Comparison of ENCODE assay signal across 1 cellular context in genomic region chr10:28468707-28469483, GRCh38.
TF ChIP-seq lines count a peak whose summit lies in the region.

No MANE protein-coding gene starts in this region.

TF ChIP-seq in HepG2, 621 proteins besides CTCF, POLR2A, EP300 and RAD21 (continued from another document):
- TF ChIP-seq ATAD3A (CRISPR knock-in tag; IDR thresholded peaks at IDR 0.05) = no peak
- no peak for TF ChIP-seq RAD51 (IDR thresholded peaks at IDR 0.05; ENCODE audit: borderline replicate concordance)
- TF ChIP-seq, protein P1, sequence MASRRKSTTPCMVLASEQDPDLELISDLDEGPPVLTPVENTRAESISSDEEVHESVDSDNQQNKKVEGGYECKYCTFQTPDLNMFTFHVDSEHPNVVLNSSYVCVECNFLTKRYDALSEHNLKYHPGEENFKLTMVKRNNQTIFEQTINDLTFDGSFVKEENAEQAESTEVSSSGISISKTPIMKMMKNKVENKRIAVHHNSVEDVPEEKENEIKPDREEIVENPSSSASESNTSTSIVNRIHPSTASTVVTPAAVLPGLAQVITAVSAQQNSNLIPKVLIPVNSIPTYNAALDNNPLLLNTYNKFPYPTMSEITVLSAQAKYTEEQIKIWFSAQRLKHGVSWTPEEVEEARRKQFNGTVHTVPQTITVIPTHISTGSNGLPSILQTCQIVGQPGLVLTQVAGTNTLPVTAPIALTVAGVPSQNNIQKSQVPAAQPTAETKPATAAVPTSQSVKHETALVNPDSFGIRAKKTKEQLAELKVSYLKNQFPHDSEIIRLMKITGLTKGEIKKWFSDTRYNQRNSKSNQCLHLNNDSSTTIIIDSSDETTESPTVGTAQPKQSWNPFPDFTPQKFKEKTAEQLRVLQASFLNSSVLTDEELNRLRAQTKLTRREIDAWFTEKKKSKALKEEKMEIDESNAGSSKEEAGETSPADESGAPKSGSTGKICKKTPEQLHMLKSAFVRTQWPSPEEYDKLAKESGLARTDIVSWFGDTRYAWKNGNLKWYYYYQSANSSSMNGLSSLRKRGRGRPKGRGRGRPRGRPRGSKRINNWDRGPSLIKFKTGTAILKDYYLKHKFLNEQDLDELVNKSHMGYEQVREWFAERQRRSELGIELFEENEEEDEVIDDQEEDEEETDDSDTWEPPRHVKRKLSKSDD (CRISPR knock-in tag; IDR thresholded peaks at IDR 0.05; ENCODE audit: low read depth) = no peak
- TF ChIP-seq ZNF431 (CRISPR knock-in tag; IDR thresholded peaks at IDR 0.05; ENCODE audit: borderline replicate concordance, low read depth) = no peak
- TF ChIP-seq, protein P2, sequence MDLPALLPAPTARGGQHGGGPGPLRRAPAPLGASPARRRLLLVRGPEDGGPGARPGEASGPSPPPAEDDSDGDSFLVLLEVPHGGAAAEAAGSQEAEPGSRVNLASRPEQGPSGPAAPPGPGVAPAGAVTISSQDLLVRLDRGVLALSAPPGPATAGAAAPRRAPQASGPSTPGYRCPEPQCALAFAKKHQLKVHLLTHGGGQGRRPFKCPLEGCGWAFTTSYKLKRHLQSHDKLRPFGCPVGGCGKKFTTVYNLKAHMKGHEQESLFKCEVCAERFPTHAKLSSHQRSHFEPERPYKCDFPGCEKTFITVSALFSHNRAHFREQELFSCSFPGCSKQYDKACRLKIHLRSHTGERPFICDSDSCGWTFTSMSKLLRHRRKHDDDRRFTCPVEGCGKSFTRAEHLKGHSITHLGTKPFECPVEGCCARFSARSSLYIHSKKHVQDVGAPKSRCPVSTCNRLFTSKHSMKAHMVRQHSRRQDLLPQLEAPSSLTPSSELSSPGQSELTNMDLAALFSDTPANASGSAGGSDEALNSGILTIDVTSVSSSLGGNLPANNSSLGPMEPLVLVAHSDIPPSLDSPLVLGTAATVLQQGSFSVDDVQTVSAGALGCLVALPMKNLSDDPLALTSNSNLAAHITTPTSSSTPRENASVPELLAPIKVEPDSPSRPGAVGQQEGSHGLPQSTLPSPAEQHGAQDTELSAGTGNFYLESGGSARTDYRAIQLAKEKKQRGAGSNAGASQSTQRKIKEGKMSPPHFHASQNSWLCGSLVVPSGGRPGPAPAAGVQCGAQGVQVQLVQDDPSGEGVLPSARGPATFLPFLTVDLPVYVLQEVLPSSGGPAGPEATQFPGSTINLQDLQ (CRISPR knock-in tag; IDR thresholded peaks at IDR 0.05) = no peak
- no peak for TF ChIP-seq ZNF33A (CRISPR knock-in tag; IDR thresholded peaks at IDR 0.05; ENCODE audit: borderline replicate concordance)
- no peak for TF ChIP-seq HNF1A (IDR thresholded peaks at IDR 0.05; ENCODE audit: low read depth)
- no peak for TF ChIP-seq HNF1A (CRISPR knock-in tag; IDR thresholded peaks at IDR 0.05; ENCODE audit: borderline replicate concordance)
- no peak for TF ChIP-seq ZNF549 (CRISPR knock-in tag; IDR thresholded peaks at IDR 0.05)
- TF ChIP-seq, protein P3, sequence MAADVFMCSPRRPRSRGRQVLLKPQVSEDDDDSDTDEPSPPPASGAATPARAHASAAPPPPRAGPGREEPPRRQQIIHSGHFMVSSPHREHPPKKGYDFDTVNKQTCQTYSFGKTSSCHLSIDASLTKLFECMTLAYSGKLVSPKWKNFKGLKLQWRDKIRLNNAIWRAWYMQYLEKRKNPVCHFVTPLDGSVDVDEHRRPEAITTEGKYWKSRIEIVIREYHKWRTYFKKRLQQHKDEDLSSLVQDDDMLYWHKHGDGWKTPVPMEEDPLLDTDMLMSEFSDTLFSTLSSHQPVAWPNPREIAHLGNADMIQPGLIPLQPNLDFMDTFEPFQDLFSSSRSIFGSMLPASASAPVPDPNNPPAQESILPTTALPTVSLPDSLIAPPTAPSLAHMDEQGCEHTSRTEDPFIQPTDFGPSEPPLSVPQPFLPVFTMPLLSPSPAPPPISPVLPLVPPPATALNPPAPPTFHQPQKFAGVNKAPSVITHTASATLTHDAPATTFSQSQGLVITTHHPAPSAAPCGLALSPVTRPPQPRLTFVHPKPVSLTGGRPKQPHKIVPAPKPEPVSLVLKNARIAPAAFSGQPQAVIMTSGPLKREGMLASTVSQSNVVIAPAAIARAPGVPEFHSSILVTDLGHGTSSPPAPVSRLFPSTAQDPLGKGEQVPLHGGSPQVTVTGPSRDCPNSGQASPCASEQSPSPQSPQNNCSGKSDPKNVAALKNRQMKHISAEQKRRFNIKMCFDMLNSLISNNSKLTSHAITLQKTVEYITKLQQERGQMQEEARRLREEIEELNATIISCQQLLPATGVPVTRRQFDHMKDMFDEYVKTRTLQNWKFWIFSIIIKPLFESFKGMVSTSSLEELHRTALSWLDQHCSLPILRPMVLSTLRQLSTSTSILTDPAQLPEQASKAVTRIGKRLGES (CRISPR knock-in tag; IDR thresholded peaks at IDR 0.05; ENCODE audit: borderline replicate concordance) = no peak
- no peak for TF ChIP-seq ZFP82 (CRISPR knock-in tag; IDR thresholded peaks at IDR 0.05; ENCODE audit: borderline replicate concordance)
- no peak for TF ChIP-seq AFF4 (CRISPR knock-in tag; IDR thresholded peaks at IDR 0.05)
